9 cellular contexts compared by ENCODE assay signal in genomic region chr4:47483722-47484121, GRCh38. TPM values are rescaled to one million over a fixed set of nuclear protein-coding genes. Genes with fewer than 3 reads are reported as not detected.
A peak's percentile ranks its signal among the peaks of the same experiment; 100 is the strongest.
DNase-seq lines count a peak whose midpoint lies in the region; ATAC-seq, FAIRE-seq and TF ChIP-seq lines count a peak whose summit lies in the region.
"Had no signal": no experiment of that assay in that cellular context is flagged by ENCODE, and none has a peak within 500 bp of the region (broad histone marks: within the 10 kb centered on the region; RNA-seq: fewer than 3 reads in every experiment).

No MANE protein-coding gene starts in this region.

- H3K9me3 ChIP-seq in adipocyte (ENCODE audit: control insufficient read depth, low read length) (peaks cover 2% of the 10 kb centered on the region), hepatocyte (ENCODE audit: low read depth) (no peaks in the 10 kb centered on the region), pancreas (no peaks in the 10 kb centered on the region)

- WGBS in hepatocyte (ENCODE audit: low lambda C conversion rate, missing lambda C conversion rate), result 84% methylated on average over 3 of the region's 3 CpGs
- WGBS in pancreas, 2 donors, result 79 to 84% methylated on average over 3 of the region's 3 CpGs

- POLR2A ChIA-PET in WTC11 (lab: Charles Lee), result interaction anchor here (2.6 kb wide), 1 partner anchor 20 kb away, joined by 10 read pairs; the partner anchor contains the start of gene COMMD8

- H3K36me3 ChIP-seq in adipocyte (ENCODE audit: control insufficient read depth, insufficient read depth, low read length, severe bottlenecking) (no peaks in the 10 kb centered on the region), hepatocyte (replicated peaks; ENCODE audit: insufficient read depth, low read depth) (no peaks in the 10 kb centered on the region), pancreas (no peaks in the 10 kb centered on the region)

- FAIRE-seq in pancreas (lab: Jason Lieb, UNC), result no peak

- peaks cover 17% of the 10 kb centered on the region for H3K4me1 Mint-ChIP-seq in WTC11

- ATAC-seq in GM21786 (IDR thresholded peaks at IDR 0.05; ENCODE audit: unreplicated experiment) (peak; percentile 1), WTC11 (no peak), pancreas (no peak)

- H3K9ac ChIP-seq in adipocyte (ENCODE audit: low read length), result no peak overlapping the region

- peaks cover 11% of the 10 kb centered on the region for H3K4me1 ChIP-seq in adipocyte (ENCODE audit: control insufficient read depth, insufficient read depth, low read length)
- H3K4me1 ChIP-seq in hepatocyte (ENCODE audit: insufficient read depth), result peaks cover 5% of the 10 kb centered on the region
- H3K4me1 ChIP-seq in pancreas, result peaks cover 0 to 10% (median 0%) of the 10 kb centered on the region in 3 donors

- TF ChIP-seq CTCF in AG10803 (conservative IDR thresholded peaks at IDR 0.05; ENCODE audit: low read length) (no peak), hepatocyte (IDR thresholded peaks at IDR 0.05; ENCODE audit: poor library complexity) (no peak), WTC11 (IDR thresholded peaks at IDR 0.05) (no peak), pancreas (IDR thresholded peaks at IDR 0.05) (no peak)

- CTCF ChIA-PET in WTC11 (lab: Charles Lee), result interaction anchor here (0.6 to 2.4 kb wide), 7 partner anchors 20 to 215 kb away, joined by 3 to 21 read pairs (median 4); partner anchors contain the start of gene COMMD8

- no peak overlapping the region for H3K4me3 Mint-ChIP-seq in WTC11

- intact Hi-C loops in pancreas (cut with DNase I), result no loop called here

- H4K20me1 ChIP-seq in hepatocyte (ENCODE audit: insufficient read depth, poor library complexity, severe bottlenecking), result no peaks in the 10 kb centered on the region

- H2AFZ ChIP-seq in hepatocyte, result no peak overlapping the region

- H3K9me2 ChIP-seq in hepatocyte (replicated peaks; ENCODE audit: insufficient read depth), result no peaks in the 10 kb centered on the region

- H3K4me3 ChIP-seq in AG10803 (ENCODE audit: low read length) (no peak overlapping the region), adipocyte (ENCODE audit: low read length) (no peak overlapping the region), hepatocyte (no peak overlapping the region), pancreas (no peak overlapping the region)

- H3K4me2 ChIP-seq in hepatocyte, result no peak overlapping the region

- H3K36me3 Mint-ChIP-seq in WTC11, result no peaks in the 10 kb centered on the region

- no peaks in the 10 kb centered on the region for H3K27me3 ChIP-seq in adipocyte (replicated peaks; ENCODE audit: control insufficient read depth, insufficient read depth, low read length)
- no peaks in the 10 kb centered on the region for H3K27me3 ChIP-seq in hepatocyte
- H3K27me3 ChIP-seq in pancreas, result no peaks in the 10 kb centered on the region

- no peak overlapping the region for H3K27ac Mint-ChIP-seq in WTC11

- H3K27ac ChIP-seq in hepatocyte, result no peak overlapping the region
- no peak overlapping the region for H3K27ac ChIP-seq in pancreas

- peaks cover 2% of the 10 kb centered on the region for H3K9me3 Mint-ChIP-seq in WTC11

- peak; percentile 41 for DNase-seq in AG10803 (ENCODE audit: low read depth)
- peak; percentile 58 for DNase-seq in adipocyte (ENCODE audit: low read depth)
- DNase-seq in left kidney (ENCODE audit: low read depth, low spot score), result peak; percentile 41
- DNase-seq in NCI-H345 (lab: John Stamatoyannopoulos, UW), result no peak
- no peak for DNase-seq in hepatocyte (ENCODE audit: low spot score)
- no peak for DNase-seq in WTC11 (ENCODE audit: low spot score)
- DNase-seq in pancreas, result no peak
- DNase-seq: NCI-H2029 treated with DMSO at 0.1 percent for 48 hours had no signal

- peaks cover 12% of the 10 kb centered on the region for H3K27me3 Mint-ChIP-seq in WTC11 (ENCODE audit: low read depth)

- peaks cover 15% of the 10 kb centered on the region for H3K79me2 ChIP-seq in hepatocyte

TF ChIP-seq in WTC11, 78 proteins besides CTCF, POLR2A, EP300 and RAD21:
- no peak for TF ChIP-seq EMX1 (CRISPR knock-in tag; IDR thresholded peaks at IDR 0.05)
- no peak for TF ChIP-seq MAX (CRISPR knock-in tag; IDR thresholded peaks at IDR 0.05)
- no peak for TF ChIP-seq FOXJ3 (CRISPR knock-in tag; IDR thresholded peaks at IDR 0.05; ENCODE audit: borderline replicate concordance)
- no peak for TF ChIP-seq NFE2L1 (CRISPR knock-in tag; IDR thresholded peaks at IDR 0.05)
- no peak for TF ChIP-seq ZNF138 (CRISPR knock-in tag; conservative IDR thresholded peaks at IDR 0.05)
- TF ChIP-seq ARID4B (CRISPR knock-in tag; IDR thresholded peaks at IDR 0.05; ENCODE audit: borderline replicate concordance), result no peak
- TF ChIP-seq TP53 (CRISPR knock-in tag; IDR thresholded peaks at IDR 0.05), result no peak
- no peak for TF ChIP-seq STAT6 (CRISPR knock-in tag; conservative IDR thresholded peaks at IDR 0.05; ENCODE audit: low read depth)
- no peak for TF ChIP-seq ETV6 (CRISPR knock-in tag; IDR thresholded peaks at IDR 0.05)
- no peak for TF ChIP-seq ZNF423 (CRISPR knock-in tag; IDR thresholded peaks at IDR 0.05)

RNA-seq across cellular contexts. Expression of gene ATP10D, which starts 1.4 kb away (rescaled TPM):
- total RNA-seq in hepatocyte, result 14.6 and 14.7 TPM in 2 replicates
- polyA plus RNA-seq in hepatocyte, result 8.0 and 14.0 TPM in 2 replicates
- 3.1 to 4.6 TPM (median 4.6 TPM) in 3 replicates for total RNA-seq in WTC11 (2021)
- total RNA-seq in pancreas, result 10 to 100 TPM in 3 of 6 donors, 1 to 10 TPM in 3; 5.8 to 20.5 (median 9.4) TPM
- polyA plus RNA-seq in pancreas, result 1 to 10 TPM; 2.1 to 4.6 TPM

RNA-seq across cellular contexts. Expression of gene COMMD8, which starts 20.2 kb away (rescaled TPM):
- total RNA-seq in hepatocyte (31.6 and 43.9 TPM in 2 replicates), WTC11 (2021) (7.1 to 8.1 TPM (median 8.1 TPM) in 3 replicates), pancreas (1 to 10 TPM; 4.2 to 7.8 (median 6.6) TPM)
- polyA plus RNA-seq in hepatocyte (32.8 and 33.0 TPM in 2 replicates), pancreas (1 to 10 TPM; 6.0 to 9.5 TPM)

Comparison
In these comparisons a context has a peak if more than half of its experiments do, and no peak if none do; other contexts are left out.
1. DNase-seq: peak in AG10803 (single experiment), adipocyte (single experiment) and left kidney (single experiment); none in NCI-H345 (single experiment), hepatocyte (single experiment), WTC11 (single experiment) and pancreas (0 of 6).